Comparison of ENCODE assay signal across 8 cellular contexts in the genomic region with DNA sequence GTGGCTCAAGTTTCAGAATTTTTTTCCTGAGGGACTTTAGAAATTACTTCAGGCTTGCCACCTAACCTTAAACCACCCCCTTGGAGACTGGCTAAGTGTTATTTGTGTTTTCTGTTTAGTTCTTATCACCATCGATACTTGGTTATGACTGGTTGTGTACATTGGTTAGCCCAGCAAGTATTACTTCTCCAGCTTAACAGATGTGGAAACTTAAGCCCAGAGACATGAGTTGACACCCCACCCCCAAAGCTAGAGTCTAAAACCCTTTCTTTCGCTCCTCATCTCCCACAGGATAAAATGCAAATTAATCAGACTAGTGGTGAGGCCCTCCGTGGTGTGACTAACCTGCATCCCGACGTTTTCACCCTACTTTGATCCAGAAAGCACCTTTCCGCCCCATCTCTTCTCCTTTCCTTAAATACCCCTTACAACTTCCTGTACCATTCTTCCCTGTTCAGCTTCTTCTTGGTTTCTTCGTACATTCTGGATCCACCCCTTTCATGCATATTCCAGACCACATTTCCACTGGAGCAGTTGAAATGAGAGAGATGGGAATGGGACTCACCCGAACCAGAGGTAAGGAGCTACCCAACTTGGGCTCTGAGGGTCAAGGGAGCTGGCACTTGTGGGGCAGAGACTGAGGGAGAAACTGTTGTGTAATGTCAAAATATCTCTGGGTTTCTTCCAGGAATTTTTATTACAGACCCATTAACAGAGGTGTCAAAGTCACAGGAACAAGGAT. TPM values are rescaled to one million over a fixed set of nuclear protein-coding genes. Genes with fewer than 3 reads are reported as not detected.
DNase-seq lines count a peak whose midpoint lies in the region; ATAC-seq, FAIRE-seq and TF ChIP-seq lines count a peak whose summit lies in the region.

No MANE protein-coding gene starts in this region.

- DNase-seq in left ventricle myocardium inferior (no peak), Right ventricle myocardium superior (no peak), kidney (no peak), testis (no peak), cerebellar nuclear complex (lab: John Stamatoyannopoulos, UW) (no peak)
- no peak for DNase-seq in activated naive CD4-positive, alpha-beta T cell treated with anti-CD3 and anti-CD28 coated beads, Interleukin-2, amount 10 ng/mL, durations not matched to agents 7 days and 5 days
- no peak for DNase-seq in activated CD4-positive, alpha-beta T cell treated with anti-CD3 and anti-CD28 coated beads, Interleukin-2, amount 50 U/mL, for 1 hour

- H3K9me3 ChIP-seq in left ventricle myocardium inferior (replicated peaks) (no peaks in the 10 kb centered on the region), kidney (ENCODE audit: control insufficient read depth in 1 of 2, low read length in 2 of 2) (no peaks in the 10 kb centered on the region), testis (no peaks in the 10 kb centered on the region)

- H3K4me3 Mint-ChIP-seq in activated naive CD4-positive, alpha-beta T cell treated with anti-CD3 and anti-CD28 coated beads, Interleukin-2, amount 10 ng/mL, durations not matched to agents 7 days and 5 days, result peak overlapping the region; percentile 75

- peak overlapping the region; percentile 98 for H3K4me3 ChIP-seq in left ventricle myocardium inferior
- peak overlapping the region; percentile 47 to 73 for H3K4me3 ChIP-seq in kidney (ENCODE audit: low read length in 2 of 2)
- H3K4me3 ChIP-seq in testis, result peak overlapping the region; percentile 97 to 99

- no peak for TF ChIP-seq POLR2A in testis (IDR thresholded peaks at IDR 0.05)

- CTCF ChIA-PET in activated naive CD4-positive, alpha-beta T cell treated with anti-CD3 and anti-CD28 coated beads, Interleukin-2, amount 10 ng/mL, durations not matched to agents 7 days and 5 days (lab: Charles Lee), result interaction anchor here (1.1 to 2.3 kb wide), 3 partner anchors 22 to 27 kb away, joined by 4 to 16 read pairs (median 4); no protein-coding TSS in a partner anchor

- H3K36me3 ChIP-seq in left ventricle myocardium inferior, result no peaks in the 10 kb centered on the region
- H3K36me3 ChIP-seq in kidney (ENCODE audit: control insufficient read depth in 1 of 2, insufficient read depth in 2 of 2, low read length in 2 of 2), result no peaks in the 10 kb centered on the region
- no peaks in the 10 kb centered on the region for H3K36me3 ChIP-seq in testis (ENCODE audit: low read depth, missing control alignments)

- H3K27ac Mint-ChIP-seq in activated naive CD4-positive, alpha-beta T cell treated with anti-CD3 and anti-CD28 coated beads, Interleukin-2, amount 10 ng/mL, durations not matched to agents 7 days and 5 days, result peak overlapping the region; percentile 91

- peak overlapping the region; percentile 35 to 92 for H3K9ac ChIP-seq in kidney (ENCODE audit: low read length in 2 of 2)

- no peaks in the 10 kb centered on the region for H3K9me3 Mint-ChIP-seq in activated naive CD4-positive, alpha-beta T cell treated with anti-CD3 and anti-CD28 coated beads, Interleukin-2, amount 10 ng/mL, durations not matched to agents 7 days and 5 days

- H3K27me3 Mint-ChIP-seq in activated naive CD4-positive, alpha-beta T cell treated with anti-CD3 and anti-CD28 coated beads, Interleukin-2, amount 10 ng/mL, durations not matched to agents 7 days and 5 days, result no peaks in the 10 kb centered on the region

- intact Hi-C loops in left ventricle myocardium inferior (cut with micrococcal nuclease), result no loop called here
- intact Hi-C loops in Right ventricle myocardium superior (cut with DNase I), result no loop called here
- intact Hi-C loops in kidney (cut with DNase I), result no loop called here
- intact Hi-C loops in testis (cut with DNase I; ENCODE audit: low total_unique reads), result no loop called here

- no peak for FAIRE-seq in kidney (lab: Jason Lieb, UNC)

- H3K4me1 Mint-ChIP-seq in activated naive CD4-positive, alpha-beta T cell treated with anti-CD3 and anti-CD28 coated beads, Interleukin-2, amount 10 ng/mL, durations not matched to agents 7 days and 5 days, result peaks cover 56% of the 10 kb centered on the region

- H3K27me3 ChIP-seq in left ventricle myocardium inferior (ENCODE audit: low read depth) (no peaks in the 10 kb centered on the region), testis (no peaks in the 10 kb centered on the region)

- 52 to 54% methylated on average over 8 of the region's 8 CpGs for WGBS in testis, 2 donors

- H3K36me3 Mint-ChIP-seq in activated naive CD4-positive, alpha-beta T cell treated with anti-CD3 and anti-CD28 coated beads, Interleukin-2, amount 10 ng/mL, durations not matched to agents 7 days and 5 days, result peaks cover 5% of the 10 kb centered on the region

- H3K4me1 ChIP-seq in left ventricle myocardium inferior (peaks cover 46% of the 10 kb centered on the region), kidney (ENCODE audit: control insufficient read depth in 1 of 2, insufficient read depth in 1 of 2, low read depth in 1 of 2, low read length in 2 of 2) (peaks cover 8 to 11% of the 10 kb centered on the region in 2 donors), testis (peaks cover 13% of the 10 kb centered on the region)

- H3K27ac ChIP-seq in left ventricle myocardium inferior (replicated peaks), result peak overlapping the region; percentile 100
- H3K27ac ChIP-seq in kidney (ENCODE audit: low read depth in 2 of 2, low read length in 2 of 2), result peak overlapping the region; percentile 95 to 99
- peak overlapping the region; percentile 89 to 100 for H3K27ac ChIP-seq in testis

- ATAC-seq in Right ventricle myocardium superior (ENCODE audit: poor library complexity), result no peak
- peak; percentile 33 for ATAC-seq in HG03378 (IDR thresholded peaks at IDR 0.05; ENCODE audit: unreplicated experiment)

- TF ChIP-seq CTCF in left ventricle myocardium inferior (IDR thresholded peaks at IDR 0.05; ENCODE audit: borderline replicate concordance), result no peak
- TF ChIP-seq CTCF in kidney (IDR thresholded peaks at IDR 0.05; ENCODE audit: borderline replicate concordance, extremely low read depth, insufficient read depth), result no peak
- no peak for TF ChIP-seq CTCF in testis (IDR thresholded peaks at IDR 0.05)

RNA-seq across cellular contexts. Expression of gene MAP3K2, which starts 0.8 kb away (rescaled TPM):
- total RNA-seq in left ventricle myocardium inferior (22.2 TPM), Right ventricle myocardium superior (22.5 TPM), kidney (65.3 TPM), testis (10 to 100 TPM; 74.0 to 74.5 TPM)
- polyA plus RNA-seq in kidney (ENCODE audit: insufficient read depth, low read depth, low replicate concordance) (4.9 TPM), testis (ENCODE audit: insufficient read depth, low read depth, low replicate concordance) (16.3 TPM)

RNA-seq across cellular contexts. Expression of gene PROC, which starts 29.6 kb away (rescaled TPM):
- total RNA-seq in left ventricle myocardium inferior (not detected), Right ventricle myocardium superior (not detected), kidney (5.9 TPM), testis (under 1 TPM in 1 of 2 donors, not detected in 1; 0.63 TPM)
- polyA plus RNA-seq in kidney (ENCODE audit: insufficient read depth, low read depth, low replicate concordance) (51.0 TPM), testis (ENCODE audit: insufficient read depth, low read depth, low replicate concordance) (not detected)
